In genomic region chr4:88659061-88659889, GRCh38 we compare ENCODE assay signal across 8 cellular contexts. TPM values are rescaled to one million over a fixed set of nuclear protein-coding genes. Genes with fewer than 3 reads are reported as not detected.
DNase-seq lines count a peak whose midpoint lies in the region; ATAC-seq and TF ChIP-seq lines count a peak whose summit lies in the region.

No MANE protein-coding gene starts in this region.

- peaks cover 6% of the 10 kb centered on the region for H3K36me3 Mint-ChIP-seq in chondrocyte (ENCODE audit: low read depth)

- no peaks in the 10 kb centered on the region for H3K9me3 ChIP-seq in stomach

- TF ChIP-seq EP300 in stomach (IDR thresholded peaks at IDR 0.05) = no peak

- TF ChIP-seq POLR2A in stomach (IDR thresholded peaks at IDR 0.05) = no peak

- peak overlapping the region; percentile 15 for H3K4me3 Mint-ChIP-seq in chondrocyte (ENCODE audit: unreplicated experiment)

- H3K27me3 ChIP-seq in stomach = no peaks in the 10 kb centered on the region

- H3K9me3 Mint-ChIP-seq in chondrocyte (ENCODE audit: low read depth) = no peaks in the 10 kb centered on the region

- ATAC-seq in GM21423 (IDR thresholded peaks at IDR 0.05; ENCODE audit: unreplicated experiment) = peak; percentile 92
- ATAC-seq in HG03571 (IDR thresholded peaks at IDR 0.05; ENCODE audit: unreplicated experiment) = peak; percentile 91
- ATAC-seq in left colon = peak; percentile 89

- TF ChIP-seq CTCF in chondrocyte (IDR thresholded peaks at IDR 0.05) (peak; percentile 85), stomach (IDR thresholded peaks at IDR 0.05) (peak in 5 of 7 experiments; percentile 74 to 84 (median 79))

- H3K4me1 Mint-ChIP-seq in chondrocyte (ENCODE audit: low read depth) = peaks cover 38% of the 10 kb centered on the region

- DNase-seq in activated gamma-delta T cell treated with Interleukin-2 at 50 U/mL for 16 hours (peak; percentile 8), activated gamma-delta T cell (lab: John Stamatoyannopoulos, UW) (no peak), SW480 (ENCODE audit: low spot score) (peak; percentile 47), chondrocyte (ENCODE audit: low spot score) (no peak), left colon (peak; percentile 32 to 46), stomach (peak; percentile 64)

- intact Hi-C loops in left colon (cut with DNase I, micrococcal nuclease) (no loop called here), stomach (cut with DNase I; ENCODE audit: low total_unique reads) (loop anchor here (10.0 kb wide), 2 partner anchors 74 to 124 kb away; no protein-coding TSS in a partner anchor)

- peaks cover 0 to 20% (median 9%) of the 10 kb centered on the region in 4 donors for H3K4me1 ChIP-seq in stomach

- H3K27me3 Mint-ChIP-seq in chondrocyte (ENCODE audit: low read depth) = no peaks in the 10 kb centered on the region

- no peak overlapping the region for H3K4me3 ChIP-seq in stomach

- peak overlapping the region in 4 of 5 donors; percentile 30 to 56 (median 46) for H3K27ac ChIP-seq in stomach

- WGBS in stomach, 5 donors = 25 to 35% (median 25%) methylated on average over 4 of the region's 4 CpGs

- H3K27ac Mint-ChIP-seq in chondrocyte (ENCODE audit: unreplicated experiment) = peak overlapping the region; percentile 37

- peaks cover 13 to 55% (median 48%) of the 10 kb centered on the region in 4 donors for H3K36me3 ChIP-seq in stomach

RNA-seq across cellular contexts. Expression of gene NAP1L5, which starts 38.4 kb away (rescaled TPM):
- total RNA-seq in chondrocyte (5.1 to 9.1 TPM (median 5.8 TPM) in 3 replicates), left colon (1 to 10 TPM; 1.2 to 1.4 TPM), stomach (10 to 100 TPM in 1 of 5 donors, 1 to 10 TPM in 3, not detected in 1; 3.5 to 22.6 (median 7.5) TPM)
- 1 to 10 TPM; 3.1 to 6.3 (median 4.7) TPM for polyA plus RNA-seq in stomach

Comparison
In these comparisons a context has a peak if more than half of its experiments do, and no peak if none do; other contexts are left out.
1. DNase-seq: peak in activated gamma-delta T cell treated with Interleukin-2 at 50 U/mL for 16 hours (single experiment), SW480 (single experiment), left colon (2 of 2) and stomach (single experiment); none in activated gamma-delta T cell (single experiment) and chondrocyte (single experiment).
2. Peak in every context shown above with its lines, with median percentiles within 50 percentile points of each other: ATAC-seq.